9 cellular contexts compared by ENCODE assay signal in the genomic region with DNA sequence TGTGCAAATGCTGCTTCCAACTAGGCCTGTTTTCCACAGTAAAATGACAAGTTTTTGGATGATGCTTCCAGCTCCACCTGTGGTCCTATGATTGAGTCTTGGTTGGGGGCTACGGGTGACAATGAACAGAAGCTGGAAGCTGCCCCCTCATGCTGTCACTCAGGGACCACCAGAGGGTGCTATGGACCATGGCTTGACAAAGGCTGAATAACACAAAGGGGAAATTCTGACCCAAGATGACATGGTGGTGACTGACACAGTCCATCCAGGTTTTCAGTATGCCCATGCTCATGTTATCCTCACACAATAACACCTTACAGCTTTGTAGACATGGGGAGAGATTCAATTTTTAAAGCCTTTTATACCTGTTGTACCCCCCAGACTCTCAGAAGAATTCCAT. TPM values are rescaled to one million over a fixed set of nuclear protein-coding genes. Genes with fewer than 3 reads are reported as not detected.
DNase-seq lines count a peak whose midpoint lies in the region; ATAC-seq and TF ChIP-seq lines count a peak whose summit lies in the region.
"Had no signal": no experiment of that assay in that cellular context is flagged by ENCODE, and none has a peak within 500 bp of the region (broad histone marks: within the 10 kb centered on the region; RNA-seq: fewer than 3 reads in every experiment).

No MANE protein-coding gene starts in this region.

- peaks cover 29% of the 10 kb centered on the region for H3K36me3 Mint-ChIP-seq in activated naive CD8-positive, alpha-beta T cell treated with anti-CD3 and anti-CD28 coated beads, Interleukin-2, amount 50 U/mL, for 24 hours (ENCODE audit: low read depth)

- 88% methylated on average over 1 of the region's 1 CpG for WGBS in right lobe of liver (ENCODE audit: insufficient coverage, low coverage, low lambda C conversion rate, missing lambda C conversion rate)

- ATAC-seq in HG02759 (IDR thresholded peaks at IDR 0.05; ENCODE audit: unreplicated experiment) (peak; percentile 42), right lobe of liver (peak in 1 of 4 donors; percentile 42), GM19035 (IDR thresholded peaks at IDR 0.05; ENCODE audit: unreplicated experiment) (no peak), HG03039 (IDR thresholded peaks at IDR 0.05; ENCODE audit: unreplicated experiment) (no peak), left colon (no peak)
- ATAC-seq in activated naive CD8-positive, alpha-beta T cell treated with anti-CD3 and anti-CD28 coated beads, Interleukin-2, amount 50 U/mL, for 24 hours, result peak; percentile 66

- H3K4me3 ChIP-seq in right lobe of liver, result no peak overlapping the region

- no peak overlapping the region for H3K27ac ChIP-seq in right lobe of liver

- H3K27me3 ChIP-seq in right lobe of liver, result no peaks in the 10 kb centered on the region

- H3K4me3 Mint-ChIP-seq in activated naive CD8-positive, alpha-beta T cell treated with anti-CD3 and anti-CD28 coated beads, Interleukin-2, amount 50 U/mL, for 24 hours, result no peak overlapping the region
- H3K4me3 Mint-ChIP-seq: memory B cell had no signal

- no peak for DNase-seq in GM10266 (ENCODE audit: extremely low spot score)
- DNase-seq in activated naive CD8-positive, alpha-beta T cell treated with anti-CD3 and anti-CD28 coated beads, Interleukin-2, amount 50 U/mL, for 24 hours, result peak; percentile 29
- DNase-seq in right lobe of liver, result no peak
- DNase-seq in left colon, result no peak
- DNase-seq: stimulated activated naive CD4-positive, alpha-beta T cell had no signal

- no peak overlapping the region for H3K27ac Mint-ChIP-seq in activated naive CD8-positive, alpha-beta T cell treated with anti-CD3 and anti-CD28 coated beads, Interleukin-2, amount 50 U/mL, for 24 hours
- H3K27ac Mint-ChIP-seq: memory B cell had no signal

- peaks cover 0 to 7% (median 0%) of the 10 kb centered on the region in 4 donors for H3K4me1 ChIP-seq in right lobe of liver

- no peaks in the 10 kb centered on the region for H3K4me1 Mint-ChIP-seq in activated naive CD8-positive, alpha-beta T cell treated with anti-CD3 and anti-CD28 coated beads, Interleukin-2, amount 50 U/mL, for 24 hours

- intact Hi-C loops in right lobe of liver (cut with DNase I), result no loop called here
- intact Hi-C loops in left colon (cut with DNase I, micrococcal nuclease), result no loop called here

- TF ChIP-seq CTCF in GM10266 (IDR thresholded peaks at IDR 0.05; ENCODE audit: control insufficient read depth, insufficient read depth, low read depth, missing control alignments), result peak; percentile 39
- peak in 3 of 4 donors; percentile 23 to 34 (median 26) for TF ChIP-seq CTCF in right lobe of liver (IDR thresholded peaks at IDR 0.05)

- H3K9me3 ChIP-seq in right lobe of liver, result no peaks in the 10 kb centered on the region

- peaks cover 0 to 3% (median 0%) of the 10 kb centered on the region in 4 donors for H3K36me3 ChIP-seq in right lobe of liver

- peaks cover 6% of the 10 kb centered on the region for H3K9me3 Mint-ChIP-seq in activated naive CD8-positive, alpha-beta T cell treated with anti-CD3 and anti-CD28 coated beads, Interleukin-2, amount 50 U/mL, for 24 hours

- H3K27me3 Mint-ChIP-seq in activated naive CD8-positive, alpha-beta T cell treated with anti-CD3 and anti-CD28 coated beads, Interleukin-2, amount 50 U/mL, for 24 hours, result no peaks in the 10 kb centered on the region
- H3K27me3 Mint-ChIP-seq: memory B cell had no signal

- no peak for TF ChIP-seq POLR2A in right lobe of liver (IDR thresholded peaks at IDR 0.05)

RNA-seq across cellular contexts. Expression of gene SAP30L, which starts 23.9 kb away (rescaled TPM):
- 10 to 100 TPM in 5 of 6 experiments, 1 to 10 TPM in 1; 9.7 to 24.9 (median 20.1) TPM for total RNA-seq in right lobe of liver
- total RNA-seq in left colon, result 10 to 100 TPM; 42.6 to 48.9 TPM

RNA-seq across cellular contexts. Expression of gene HAND1, which starts 56.2 kb away (rescaled TPM):
- total RNA-seq in right lobe of liver, result not detected
- total RNA-seq in left colon, result 1 to 10 TPM in 1 of 2 donors, not detected in 1; 4.4 TPM

Comparison
In these comparisons a context has a peak if more than half of its experiments do, and no peak if none do; other contexts are left out.
1. ATAC-seq: peak in HG02759 (single experiment) and activated naive CD8-positive, alpha-beta T cell treated with anti-CD3 and anti-CD28 coated beads, Interleukin-2, amount 50 U/mL, for 24 hours (single experiment); none in GM19035 (single experiment), HG03039 (single experiment) and left colon (single experiment).